9 cellular contexts compared by ENCODE assay signal in the genomic region with DNA sequence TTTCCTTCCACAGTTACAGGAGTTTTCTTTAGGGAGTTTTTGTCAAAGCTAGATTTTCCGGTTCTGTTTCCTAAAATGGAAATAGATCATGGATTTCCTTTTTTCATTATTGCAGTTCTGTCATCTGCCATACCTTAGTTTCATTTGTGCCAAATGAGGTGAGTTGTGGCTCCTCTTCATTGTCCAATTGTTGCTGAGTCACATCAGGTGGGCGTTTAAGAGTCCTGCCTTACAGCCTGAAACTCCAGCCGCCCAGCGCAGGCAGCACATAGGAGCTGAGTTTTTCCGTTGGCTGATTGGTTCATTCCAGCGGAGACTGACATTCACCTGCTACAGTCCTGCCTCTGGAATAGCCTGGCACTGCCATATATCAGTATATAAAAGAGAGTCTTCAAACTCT. TPM values are rescaled to one million over a fixed set of nuclear protein-coding genes. Genes with fewer than 3 reads are reported as not detected.
A peak's percentile ranks its signal among the peaks of the same experiment; 100 is the strongest.
DNase-seq lines count a peak whose midpoint lies in the region; ATAC-seq and TF ChIP-seq lines count a peak whose summit lies in the region.
"Had no signal": no experiment of that assay in that cellular context is flagged by ENCODE, and none has a peak within 500 bp of the region (broad histone marks: within the 10 kb centered on the region; RNA-seq: fewer than 3 reads in every experiment).

No MANE protein-coding gene starts in this region.

- WGBS in GM23248 (ENCODE audit: low coverage in 1 of 2, low lambda C conversion rate in 2 of 2, missing lambda C conversion rate in 2 of 2), 2 experiments, result 78 to 82% methylated on average over 6 of the region's 6 CpGs
- 37% methylated on average over 6 of the region's 6 CpGs for WGBS in lower leg skin, 2 donors

- H3K36me3 ChIP-seq in GM23248 (ENCODE audit: low read depth), result no peaks in the 10 kb centered on the region
- peaks cover 4% of the 10 kb centered on the region; the same call in 1 of the 2 replicates for H3K36me3 ChIP-seq in RWPE2 (ENCODE audit: low read depth)
- no peaks in the 10 kb centered on the region for H3K36me3 ChIP-seq in gastrocnemius medialis

- no peaks in the 10 kb centered on the region for H3K9me2 ChIP-seq in GM23248 (ENCODE audit: insufficient read depth)

- H3K27me3 ChIP-seq in GM23248 (replicated peaks; ENCODE audit: insufficient read depth) (no peaks in the 10 kb centered on the region), RWPE2 (ENCODE audit: insufficient read depth, poor library complexity, severe bottlenecking) (no peaks in the 10 kb centered on the region), gastrocnemius medialis (no peaks in the 10 kb centered on the region)

- ATAC-seq in RWPE2 (ENCODE audit: low read depth), result peak; percentile 79
- ATAC-seq in esophagus mucosa, result peak; percentile 80
- no peak for ATAC-seq in gastrocnemius medialis
- ATAC-seq in GM21529 (IDR thresholded peaks at IDR 0.05; ENCODE audit: unreplicated experiment), result no peak
- ATAC-seq in HG02588 (IDR thresholded peaks at IDR 0.05; ENCODE audit: unreplicated experiment), result no peak
- ATAC-seq: mucosa of descending colon had no signal

- peaks cover 77% of the 10 kb centered on the region for H3K79me2 ChIP-seq in GM23248 (ENCODE audit: insufficient read depth)

- intact Hi-C loops in gastrocnemius medialis (cut with DNase I; ENCODE audit: low total_unique reads), result loop anchor here (5.0 kb wide), 1 partner anchor 35 kb away; no protein-coding TSS in a partner anchor
- intact Hi-C loops in lower leg skin (cut with DNase I; ENCODE audit: low total_unique reads), result no loop called here

- in situ Hi-C loops in GM23248 (cut with MboI) (no loop called here), gastrocnemius medialis (cut with MboI; ENCODE audit: low sequenced_read_pairs in 4 of 4) (no loop called here)

- no peak overlapping the region for H3K9ac ChIP-seq in GM23248

- TF ChIP-seq POLR2A in gastrocnemius medialis (IDR thresholded peaks at IDR 0.05) (no peak), lower leg skin (IDR thresholded peaks at IDR 0.05) (no peak)

- H3K4me2 ChIP-seq in GM23248 (ENCODE audit: unreplicated experiment), result no peak overlapping the region

- H3K4me1 ChIP-seq in GM23248 (ENCODE audit: insufficient read depth) (peaks cover 26% of the 10 kb centered on the region), RWPE2 (ENCODE audit: insufficient read depth, poor library complexity, severe bottlenecking) (peaks cover 24% of the 10 kb centered on the region), gastrocnemius medialis (peaks cover 27 to 41% of the 10 kb centered on the region in 2 donors)

- H3K9me3 ChIP-seq in GM23248 (ENCODE audit: low read depth) (no peaks in the 10 kb centered on the region), RWPE2 (ENCODE audit: severe bottlenecking) (no peaks in the 10 kb centered on the region), gastrocnemius medialis (no peaks in the 10 kb centered on the region)
- H3K9me3 ChIP-seq: mucosa of descending colon had no signal

- TF ChIP-seq CTCF in RWPE2 (IDR thresholded peaks at IDR 0.05; ENCODE audit: poor library complexity, severe bottlenecking), result no peak
- TF ChIP-seq CTCF in gastrocnemius medialis (IDR thresholded peaks at IDR 0.05 in 4 of 5, conservative IDR thresholded peaks at IDR 0.05 in 1 of 5), result no peak
- TF ChIP-seq CTCF in lower leg skin (IDR thresholded peaks at IDR 0.05), result no peak

- no peak overlapping the region for H2AFZ ChIP-seq in GM23248

- H3K27ac ChIP-seq in GM23248 (peak overlapping the region; percentile 86), RWPE2 (ENCODE audit: poor library complexity, severe bottlenecking) (peak overlapping the region; percentile 50), gastrocnemius medialis (peak overlapping the region; percentile 64 to 83 (median 66))

- DNase-seq in GM23248, result peak; percentile 34
- DNase-seq in RWPE2 (ENCODE audit: low spot score), result no peak
- no peak for DNase-seq in gastrocnemius medialis
- no peak for DNase-seq in pons (ENCODE audit: low spot score)
- no peak for DNase-seq in lower leg skin (ENCODE audit: low spot score in 2 of 2)

- H4K20me1 ChIP-seq in GM23248 (ENCODE audit: insufficient read depth), result no peaks in the 10 kb centered on the region

- peaks cover 21% of the 10 kb centered on the region for H3F3A ChIP-seq in GM23248 (ENCODE audit: insufficient read depth)

- H3K4me3 ChIP-seq in GM23248 (no peak overlapping the region), RWPE2 (ENCODE audit: severe bottlenecking) (no peak overlapping the region), gastrocnemius medialis (no peak overlapping the region), lower leg skin (ENCODE audit: low read depth, poor library complexity, severe bottlenecking) (no peak overlapping the region)
- H3K4me3 ChIP-seq: mucosa of descending colon had no signal

RNA-seq across cellular contexts. Expression of a gene that starts 14.1 kb away (rescaled TPM):
- total RNA-seq in GM23248 (2014; rRNA removed; shearing (Covaris generic)), result 17.6 and 20.2 TPM in 2 replicates
- 7.5 and 8.2 TPM in 2 replicates for polyA plus RNA-seq in GM23248 (2016; fragmentation: Nextera tagmentation; extraction: Ambion mirVana)
- total RNA-seq in esophagus mucosa (15.2 TPM), gastrocnemius medialis (10 to 100 TPM; 26.9 to 98.7 (median 46.0) TPM), lower leg skin (10 to 100 TPM; 26.4 to 40.3 (median 32.0) TPM)

RNA-seq across cellular contexts. Expression of a gene that starts 15.1 kb away (rescaled TPM):
- 5.6 and 9.5 TPM in 2 replicates for total RNA-seq in GM23248 (2014; rRNA removed; shearing (Covaris generic))
- polyA plus RNA-seq in GM23248 (2016; fragmentation: Nextera tagmentation; extraction: Ambion mirVana), result 4.8 and 8.9 TPM in 2 replicates
- 7.1 TPM for total RNA-seq in esophagus mucosa
- total RNA-seq in gastrocnemius medialis, result 1 to 10 TPM; 3.6 to 7.4 (median 6.9) TPM
- 10 to 100 TPM in 1 of 4 donors, 1 to 10 TPM in 3; 8.6 to 10.8 (median 9.6) TPM for total RNA-seq in lower leg skin

RNA-seq across cellular contexts. Expression of a gene that starts 45.4 kb away (rescaled TPM):
- total RNA-seq in GM23248 (2014; rRNA removed; shearing (Covaris generic)), result 68.6 and 68.9 TPM in 2 replicates
- polyA plus RNA-seq in GM23248 (2016; fragmentation: Nextera tagmentation; extraction: Ambion mirVana), result 63.3 and 70.3 TPM in 2 replicates
- total RNA-seq in esophagus mucosa, result 52.0 TPM
- total RNA-seq in gastrocnemius medialis, result 100 to 1,000 TPM in 3 of 4 donors, 10 to 100 TPM in 1; 95.2 to 266 (median 155) TPM
- 10 to 100 TPM; 32.6 to 66.5 (median 56.3) TPM for total RNA-seq in lower leg skin

Comparison
In these comparisons a context has a peak if more than half of its experiments do, and no peak if none do; other contexts are left out.
1. ATAC-seq: peak in RWPE2 (single experiment) and esophagus mucosa (single experiment); none in gastrocnemius medialis (0 of 2), GM21529 (single experiment) and HG02588 (single experiment).
2. Peak in every context shown above with its lines, with median percentiles within 50 percentile points of each other: H3K27ac ChIP-seq.